7 cellular contexts compared by ENCODE assay signal in the genomic region with DNA sequence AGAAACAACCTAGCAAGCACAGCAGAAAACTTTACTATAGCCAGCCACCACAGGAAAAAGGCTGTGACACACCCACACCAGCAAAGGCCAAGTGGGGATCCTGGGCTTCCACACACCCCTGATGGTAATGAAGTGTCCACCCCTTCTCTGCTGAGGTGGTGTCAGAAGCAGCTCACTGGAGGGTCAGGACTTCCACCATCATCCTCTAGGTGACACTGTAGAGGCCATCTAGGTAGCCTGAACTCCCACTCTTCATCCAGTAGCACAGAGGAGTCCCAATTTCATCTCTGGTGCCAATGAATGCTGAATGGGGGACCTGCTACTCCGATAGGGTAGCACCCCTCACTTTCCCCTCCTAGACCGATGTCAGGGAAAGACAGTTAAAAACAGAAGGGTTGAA.
DNase-seq lines count a peak whose midpoint lies in the region; ATAC-seq, FAIRE-seq and TF ChIP-seq lines count a peak whose summit lies in the region.

No MANE protein-coding gene starts in this region.

- intact Hi-C loops in posterior vena cava (cut with DNase I), result no loop called here

- no peak overlapping the region for H2AFZ ChIP-seq in MM.1S (ENCODE audit: low read length)

- H3F3A ChIP-seq in MM.1S (ENCODE audit: insufficient read depth, low read length), result no peaks in the 10 kb centered on the region

- H3K27me3 ChIP-seq in MM.1S (replicated peaks; ENCODE audit: insufficient read depth, low read length) (no peaks in the 10 kb centered on the region), endodermal cell (ENCODE audit: control insufficient read depth, insufficient read depth, low read length, poor library complexity, severe bottlenecking) (no peaks in the 10 kb centered on the region)

- no peak for FAIRE-seq in urothelium cell line (lab: Jason Lieb, UNC)

- peaks cover 5% of the 10 kb centered on the region for H3K4me1 Mint-ChIP-seq in endodermal cell

- H3K4me2 ChIP-seq in MM.1S (ENCODE audit: low read depth, low read length), result no peak overlapping the region

- H3K36me3 ChIP-seq in MM.1S (replicated peaks; ENCODE audit: insufficient read depth, low read length), result no peaks in the 10 kb centered on the region
- no peaks in the 10 kb centered on the region for H3K36me3 ChIP-seq in endodermal cell (ENCODE audit: control insufficient read depth, insufficient read depth, low read length)

- H3K4me3 ChIP-seq in MM.1S (ENCODE audit: low read length) (no peak overlapping the region), endodermal cell (ENCODE audit: low read length) (no peak overlapping the region)

- DNase-seq in MM.1S, result peak; percentile 46
- DNase-seq in endodermal cell, result peak; percentile 85
- peak; percentile 11 for DNase-seq in urothelium cell line (ENCODE audit: low spot score)
- no peak for DNase-seq in posterior vena cava (ENCODE audit: low spot score)

- no peaks in the 10 kb centered on the region for H3K27me3 Mint-ChIP-seq in endodermal cell (ENCODE audit: insufficient read depth)

- no peaks in the 10 kb centered on the region for H3K9me3 Mint-ChIP-seq in endodermal cell

- no peak overlapping the region for H3K27ac ChIP-seq in MM.1S (ENCODE audit: low read length)
- no peak overlapping the region for H3K27ac ChIP-seq in endodermal cell (ENCODE audit: low read depth, low read length)

- no peaks in the 10 kb centered on the region for H3K9me2 ChIP-seq in MM.1S (replicated peaks; ENCODE audit: insufficient read depth, low read length)

- H3K27ac Mint-ChIP-seq in endodermal cell, result no peak overlapping the region

- no peaks in the 10 kb centered on the region for H3K4me1 ChIP-seq in MM.1S (ENCODE audit: low read length)
- H3K4me1 ChIP-seq in endodermal cell (ENCODE audit: control insufficient read depth, insufficient read depth, low read length), result no peaks in the 10 kb centered on the region

- no peaks in the 10 kb centered on the region for H3K79me2 ChIP-seq in MM.1S (ENCODE audit: low read length)

- H4K20me1 ChIP-seq in MM.1S (ENCODE audit: insufficient read depth, low read length), result no peaks in the 10 kb centered on the region

- no peaks in the 10 kb centered on the region for H3K36me3 Mint-ChIP-seq in endodermal cell (ENCODE audit: low read depth)

- H3K9ac ChIP-seq in MM.1S (ENCODE audit: low read length) (no peak overlapping the region), endodermal cell (ENCODE audit: extremely low read depth, low read length, poor library complexity, severe bottlenecking) (no peak overlapping the region)

- TF ChIP-seq CTCF in MM.1S (IDR thresholded peaks at IDR 0.05; ENCODE audit: low read length) (peak; percentile 56), endodermal cell (conservative IDR thresholded peaks at IDR 0.05) (peak; percentile 83)

- 61 to 71% methylated on average over 2 of the region's 2 CpGs for WGBS in endodermal cell (ENCODE audit: insufficient coverage in 1 of 2, insufficient read length in 1 of 2), 2 experiments

- no peak overlapping the region for H3K4me3 Mint-ChIP-seq in endodermal cell

- ATAC-seq in GM18517 (IDR thresholded peaks at IDR 0.05; ENCODE audit: unreplicated experiment), result peak; percentile 93
- peak; percentile 97 for ATAC-seq in HG02610 (IDR thresholded peaks at IDR 0.05; ENCODE audit: unreplicated experiment)
- no peak for ATAC-seq in GM18873 (IDR thresholded peaks at IDR 0.05; ENCODE audit: low FRiP score, unreplicated experiment)

- H3K9me3 ChIP-seq in MM.1S (replicated peaks; ENCODE audit: insufficient read depth, low read length) (no peaks in the 10 kb centered on the region), endodermal cell (ENCODE audit: control insufficient read depth, low read length) (no peaks in the 10 kb centered on the region)
